Comparison of ENCODE assay signal across 21 cellular contexts in the genomic region with DNA sequence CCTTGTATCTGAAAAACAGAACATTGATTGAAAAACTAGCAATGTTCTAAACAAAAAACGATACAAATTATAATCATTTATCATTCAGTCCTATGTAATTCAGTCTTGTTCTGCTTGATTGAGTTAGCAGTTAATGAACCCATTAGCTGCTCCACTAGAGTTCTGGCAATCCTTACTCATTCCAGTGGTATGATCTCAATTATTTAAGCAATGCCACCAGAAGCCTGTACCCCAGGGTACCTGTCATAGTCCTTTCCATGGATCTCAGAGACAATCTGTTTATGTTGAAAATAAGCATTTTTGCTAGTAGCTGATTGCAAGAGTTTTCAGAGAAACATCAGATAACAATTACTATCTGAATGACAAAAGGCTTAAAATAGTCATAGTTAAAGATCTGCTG.
DNase-seq lines count a peak whose midpoint lies in the region; ATAC-seq, FAIRE-seq and TF ChIP-seq lines count a peak whose summit lies in the region.
"Had no signal": no experiment of that assay in that cellular context is flagged by ENCODE, and none has a peak within 500 bp of the region (broad histone marks: within the 10 kb centered on the region; RNA-seq: fewer than 3 reads in every experiment).

No MANE protein-coding gene starts in this region.

- FAIRE-seq in A549 (lab: Jason Lieb, UNC): no peak

- no peak for DNase-seq in A549 (ENCODE audit: low read depth in 1 of 2, low spot score in 1 of 2)
- peak; percentile 36 for DNase-seq in NCI-H1694 treated with DMSO at 0.1 percent for 48 hours (lab: John Stamatoyannopoulos, UW)
- peak; percentile 15 for DNase-seq in cerebellum (ENCODE audit: low spot score)
- peak; percentile 72 for DNase-seq in kidney tubule cell (ENCODE audit: low spot score)
- no peak for DNase-seq in HuH-7.5 (ENCODE audit: low spot score)
- DNase-seq in retina: no peak
- DNase-seq: CD8-positive, alpha-beta memory T cell; DMS53; GF-D8; GM23248; H9; HFFc6; NCI-H1105 treated with DMSO at 0.1 percent for 48 hours; NCI-H2081 treated with DMSO at 0.1 percent for 48 hours; NCI-H524; NCI-H82; SHP77 had no signal

- no peak overlapping the region for H3K4me2 ChIP-seq in A549
- H3K4me2 ChIP-seq: KMS-11 had no signal

- TF ChIP-seq EP300 in A549 (IDR thresholded peaks at IDR 0.05): no peak

- no peak for TF ChIP-seq POLR2A in A549 (IDR thresholded peaks at IDR 0.05; ENCODE audit: low read length)

- ATAC-seq in A549 (no peak), HG03354 (IDR thresholded peaks at IDR 0.05; ENCODE audit: poor library complexity, severe bottlenecking, unreplicated experiment) (no peak), HG02884 (IDR thresholded peaks at IDR 0.05; ENCODE audit: unreplicated experiment) (no peak)

- H3K27ac ChIP-seq in A549: no peak overlapping the region
- H3K27ac ChIP-seq: C4-2B, GM23248, KMS-11 had no signal

- WGBS in A549 (ENCODE audit: missing lambda C conversion rate): 0% methylated on average over 1 of the region's 1 CpG

- TF ChIP-seq CTCF in A549 (IDR thresholded peaks at IDR 0.05): no peak

- CTCF ChIA-PET in A549 (lab: Yijun Ruan, JAX): interaction anchor here (1.1 to 2.0 kb wide), 2 partner anchors 17 to 339 kb away, joined by 4 to 9 read pairs; a partner anchor contains a TSS

- no peaks in the 10 kb centered on the region for H3K4me1 ChIP-seq in A549

- TF ChIP-seq RAD21 in A549 (conservative IDR thresholded peaks at IDR 0.05 in 1 of 2, IDR thresholded peaks at IDR 0.05 in 1 of 2): no peak

- POLR2A ChIA-PET in A549 (lab: Yijun Ruan, JAX): no interaction called here

- no peaks in the 10 kb centered on the region for H3K9me3 ChIP-seq in A549

- no peak overlapping the region for H3K4me3 ChIP-seq in A549
- H3K4me3 ChIP-seq: GM23248 had no signal

TF ChIP-seq in A549, 52 proteins besides CTCF, POLR2A, EP300 and RAD21:
- peak; percentile 48; the same call in 1 of the 2 replicates for TF ChIP-seq CBX8 (IDR thresholded peaks at IDR 0.05)
- TF ChIP-seq, protein P1, sequence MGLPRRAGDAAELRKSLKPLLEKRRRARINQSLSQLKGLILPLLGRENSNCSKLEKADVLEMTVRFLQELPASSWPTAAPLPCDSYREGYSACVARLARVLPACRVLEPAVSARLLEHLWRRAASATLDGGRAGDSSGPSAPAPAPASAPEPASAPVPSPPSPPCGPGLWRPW (IDR thresholded peaks at IDR 0.05): no peak

Comparison
In these comparisons a context has a peak if more than half of its experiments do, and no peak if none do; other contexts are left out.
1. DNase-seq: peak in NCI-H1694 treated with DMSO at 0.1 percent for 48 hours (single experiment), cerebellum (single experiment) and kidney tubule cell (single experiment); none in A549 (0 of 2), HuH-7.5 (single experiment) and retina (single experiment).